1 cellular context compared by ENCODE assay signal in the genomic region with DNA sequence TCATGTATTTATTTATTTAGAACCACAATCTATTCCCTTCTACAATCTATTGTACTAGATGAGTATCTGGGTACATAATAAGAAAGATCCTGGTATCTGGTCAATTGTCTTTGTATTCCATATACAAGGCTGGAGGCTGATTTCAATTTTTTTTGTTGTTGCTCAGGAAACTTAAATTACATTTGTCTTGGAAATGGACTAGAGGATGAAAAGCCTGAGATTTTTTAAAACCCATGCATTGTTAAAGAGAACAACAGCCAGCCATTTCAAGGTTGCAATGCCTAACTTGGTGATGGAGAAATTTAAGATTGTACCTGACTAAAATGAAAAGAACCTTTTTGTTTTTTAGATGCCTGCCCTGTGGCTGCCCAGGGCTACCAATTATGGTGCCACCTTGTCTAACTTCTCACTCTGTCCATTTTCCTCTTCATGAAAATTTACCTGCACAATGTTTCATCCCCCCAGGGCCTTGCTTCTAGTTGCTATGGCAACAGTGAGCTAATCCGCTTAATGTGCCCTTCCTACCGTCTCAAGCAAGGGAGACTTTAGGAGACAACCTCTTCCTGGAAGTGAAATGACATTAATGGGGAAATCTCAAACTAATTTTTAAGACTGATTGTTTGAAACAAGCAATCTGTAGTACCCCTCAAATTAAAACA.
TF ChIP-seq lines count a peak whose summit lies in the region.

No MANE protein-coding gene starts in this region.

TF ChIP-seq in WTC11, 78 proteins besides CTCF, POLR2A, EP300 and RAD21 (continued from another document):
- TF ChIP-seq E2F4 (CRISPR knock-in tag; IDR thresholded peaks at IDR 0.05; ENCODE audit: borderline replicate concordance, low read depth), result no peak
